Comparison of ENCODE assay signal across 1 cellular context in the genomic region with DNA sequence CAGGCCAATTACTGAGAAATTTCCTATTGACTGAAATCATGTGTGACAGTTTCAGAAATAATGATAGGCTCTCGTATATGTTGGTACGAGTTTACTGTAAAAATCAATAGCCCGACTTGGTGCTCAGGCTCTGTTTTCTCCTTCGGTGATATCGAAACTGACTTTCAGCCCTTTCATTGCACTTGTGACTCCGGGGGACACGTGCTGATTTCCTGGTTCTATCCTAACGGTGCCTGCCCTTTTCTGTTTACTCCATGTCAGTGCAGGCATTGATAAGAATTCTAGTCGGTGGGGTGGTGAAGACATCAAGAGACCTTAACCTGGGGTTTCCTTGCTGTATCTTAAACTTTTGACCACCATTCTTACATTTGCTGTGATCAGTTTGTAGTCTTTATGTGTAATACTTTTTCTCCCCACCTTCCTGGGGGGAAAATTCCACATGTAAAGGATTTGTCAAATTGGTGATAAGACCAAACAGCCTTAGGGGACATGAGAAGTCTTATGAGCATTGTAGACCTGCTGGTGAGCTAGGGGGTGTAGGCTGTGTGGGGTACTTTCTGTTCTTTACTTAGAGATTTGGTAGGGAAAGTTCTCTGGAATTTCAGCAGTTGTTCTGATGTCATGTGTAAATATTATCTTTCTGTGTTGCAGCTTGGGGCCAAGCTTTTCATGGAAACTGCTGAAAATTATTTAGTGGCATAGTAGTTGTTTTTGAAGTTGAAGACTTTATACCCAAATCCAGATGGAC.
TF ChIP-seq lines count a peak whose summit lies in the region.

No MANE protein-coding gene starts in this region.

TF ChIP-seq in HepG2, 621 proteins besides CTCF, POLR2A, EP300 and RAD21:
- peak; percentile 54 for TF ChIP-seq ELF1 (CRISPR knock-in tag; IDR thresholded peaks at IDR 0.05)
- TF ChIP-seq, protein P1, sequence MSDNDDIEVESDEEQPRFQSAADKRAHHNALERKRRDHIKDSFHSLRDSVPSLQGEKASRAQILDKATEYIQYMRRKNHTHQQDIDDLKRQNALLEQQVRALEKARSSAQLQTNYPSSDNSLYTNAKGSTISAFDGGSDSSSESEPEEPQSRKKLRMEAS (IDR thresholded peaks at IDR 0.05): peak; percentile 68
- no peak for TF ChIP-seq ERF (CRISPR knock-in tag; IDR thresholded peaks at IDR 0.05)
- no peak for TF ChIP-seq SKI (IDR thresholded peaks at IDR 0.05; ENCODE audit: partially characterized antibody)
- TF ChIP-seq, protein P2, sequence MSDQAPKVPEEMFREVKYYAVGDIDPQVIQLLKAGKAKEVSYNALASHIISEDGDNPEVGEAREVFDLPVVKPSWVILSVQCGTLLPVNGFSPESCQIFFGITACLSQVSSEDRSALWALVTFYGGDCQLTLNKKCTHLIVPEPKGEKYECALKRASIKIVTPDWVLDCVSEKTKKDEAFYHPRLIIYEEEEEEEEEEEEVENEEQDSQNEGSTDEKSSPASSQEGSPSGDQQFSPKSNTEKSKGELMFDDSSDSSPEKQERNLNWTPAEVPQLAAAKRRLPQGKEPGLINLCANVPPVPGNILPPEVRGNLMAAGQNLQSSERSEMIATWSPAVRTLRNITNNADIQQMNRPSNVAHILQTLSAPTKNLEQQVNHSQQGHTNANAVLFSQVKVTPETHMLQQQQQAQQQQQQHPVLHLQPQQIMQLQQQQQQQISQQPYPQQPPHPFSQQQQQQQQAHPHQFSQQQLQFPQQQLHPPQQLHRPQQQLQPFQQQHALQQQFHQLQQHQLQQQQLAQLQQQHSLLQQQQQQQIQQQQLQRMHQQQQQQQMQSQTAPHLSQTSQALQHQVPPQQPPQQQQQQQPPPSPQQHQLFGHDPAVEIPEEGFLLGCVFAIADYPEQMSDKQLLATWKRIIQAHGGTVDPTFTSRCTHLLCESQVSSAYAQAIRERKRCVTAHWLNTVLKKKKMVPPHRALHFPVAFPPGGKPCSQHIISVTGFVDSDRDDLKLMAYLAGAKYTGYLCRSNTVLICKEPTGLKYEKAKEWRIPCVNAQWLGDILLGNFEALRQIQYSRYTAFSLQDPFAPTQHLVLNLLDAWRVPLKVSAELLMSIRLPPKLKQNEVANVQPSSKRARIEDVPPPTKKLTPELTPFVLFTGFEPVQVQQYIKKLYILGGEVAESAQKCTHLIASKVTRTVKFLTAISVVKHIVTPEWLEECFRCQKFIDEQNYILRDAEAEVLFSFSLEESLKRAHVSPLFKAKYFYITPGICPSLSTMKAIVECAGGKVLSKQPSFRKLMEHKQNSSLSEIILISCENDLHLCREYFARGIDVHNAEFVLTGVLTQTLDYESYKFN (CRISPR knock-in tag; conservative IDR thresholded peaks at IDR 0.05): 0 out of 2 replicates have a peak, but pooled peaks have one; percentile 8
- TF ChIP-seq HNF4A (CRISPR knock-in tag; IDR thresholded peaks at IDR 0.05): 0 out of 2 replicates have a peak, but pooled peaks have one; percentile 10
- TF ChIP-seq, protein P3, sequence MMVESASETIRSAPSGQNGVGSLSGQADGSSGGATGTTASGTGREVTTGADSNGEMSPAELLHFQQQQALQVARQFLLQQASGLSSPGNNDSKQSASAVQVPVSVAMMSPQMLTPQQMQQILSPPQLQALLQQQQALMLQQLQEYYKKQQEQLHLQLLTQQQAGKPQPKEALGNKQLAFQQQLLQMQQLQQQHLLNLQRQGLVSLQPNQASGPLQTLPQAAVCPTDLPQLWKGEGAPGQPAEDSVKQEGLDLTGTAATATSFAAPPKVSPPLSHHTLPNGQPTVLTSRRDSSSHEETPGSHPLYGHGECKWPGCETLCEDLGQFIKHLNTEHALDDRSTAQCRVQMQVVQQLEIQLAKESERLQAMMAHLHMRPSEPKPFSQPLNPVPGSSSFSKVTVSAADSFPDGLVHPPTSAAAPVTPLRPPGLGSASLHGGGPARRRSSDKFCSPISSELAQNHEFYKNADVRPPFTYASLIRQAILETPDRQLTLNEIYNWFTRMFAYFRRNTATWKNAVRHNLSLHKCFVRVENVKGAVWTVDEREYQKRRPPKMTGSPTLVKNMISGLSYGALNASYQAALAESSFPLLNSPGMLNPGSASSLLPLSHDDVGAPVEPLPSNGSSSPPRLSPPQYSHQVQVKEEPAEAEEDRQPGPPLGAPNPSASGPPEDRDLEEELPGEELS (CRISPR knock-in tag; IDR thresholded peaks at IDR 0.05): 0 out of 2 replicates have a peak, but pooled peaks have one; percentile 31
- TF ChIP-seq SIN3B (IDR thresholded peaks at IDR 0.05; ENCODE audit: low read length): no peak
- TF ChIP-seq, protein P4, sequence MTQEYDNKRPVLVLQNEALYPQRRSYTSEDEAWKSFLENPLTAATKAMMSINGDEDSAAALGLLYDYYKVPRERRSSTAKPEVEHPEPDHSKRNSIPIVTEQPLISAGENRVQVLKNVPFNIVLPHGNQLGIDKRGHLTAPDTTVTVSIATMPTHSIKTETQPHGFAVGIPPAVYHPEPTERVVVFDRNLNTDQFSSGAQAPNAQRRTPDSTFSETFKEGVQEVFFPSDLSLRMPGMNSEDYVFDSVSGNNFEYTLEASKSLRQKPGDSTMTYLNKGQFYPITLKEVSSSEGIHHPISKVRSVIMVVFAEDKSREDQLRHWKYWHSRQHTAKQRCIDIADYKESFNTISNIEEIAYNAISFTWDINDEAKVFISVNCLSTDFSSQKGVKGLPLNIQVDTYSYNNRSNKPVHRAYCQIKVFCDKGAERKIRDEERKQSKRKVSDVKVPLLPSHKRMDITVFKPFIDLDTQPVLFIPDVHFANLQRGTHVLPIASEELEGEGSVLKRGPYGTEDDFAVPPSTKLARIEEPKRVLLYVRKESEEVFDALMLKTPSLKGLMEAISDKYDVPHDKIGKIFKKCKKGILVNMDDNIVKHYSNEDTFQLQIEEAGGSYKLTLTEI (CRISPR knock-in tag; conservative IDR thresholded peaks at IDR 0.05): no peak
- TF ChIP-seq POLR2AphosphoS5 (IDR thresholded peaks at IDR 0.05; ENCODE audit: low read depth, low read length): no peak
- TF ChIP-seq, protein P5, sequence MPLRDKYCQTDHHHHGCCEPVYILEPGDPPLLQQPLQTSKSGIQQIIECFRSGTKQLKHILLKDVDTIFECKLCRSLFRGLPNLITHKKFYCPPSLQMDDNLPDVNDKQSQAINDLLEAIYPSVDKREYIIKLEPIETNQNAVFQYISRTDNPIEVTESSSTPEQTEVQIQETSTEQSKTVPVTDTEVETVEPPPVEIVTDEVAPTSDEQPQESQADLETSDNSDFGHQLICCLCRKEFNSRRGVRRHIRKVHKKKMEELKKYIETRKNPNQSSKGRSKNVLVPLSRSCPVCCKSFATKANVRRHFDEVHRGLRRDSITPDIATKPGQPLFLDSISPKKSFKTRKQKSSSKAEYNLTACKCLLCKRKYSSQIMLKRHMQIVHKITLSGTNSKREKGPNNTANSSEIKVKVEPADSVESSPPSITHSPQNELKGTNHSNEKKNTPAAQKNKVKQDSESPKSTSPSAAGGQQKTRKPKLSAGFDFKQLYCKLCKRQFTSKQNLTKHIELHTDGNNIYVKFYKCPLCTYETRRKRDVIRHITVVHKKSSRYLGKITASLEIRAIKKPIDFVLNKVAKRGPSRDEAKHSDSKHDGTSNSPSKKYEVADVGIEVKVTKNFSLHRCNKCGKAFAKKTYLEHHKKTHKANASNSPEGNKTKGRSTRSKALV (CRISPR knock-in tag; IDR thresholded peaks at IDR 0.05): peak; percentile 31; the same call in 1 of the 2 replicates
- TF ChIP-seq YEATS4 (CRISPR knock-in tag; IDR thresholded peaks at IDR 0.05; ENCODE audit: borderline replicate concordance): 0 out of 2 replicates have a peak, but pooled peaks have one; percentile 32
- TF ChIP-seq ELF3 (CRISPR knock-in tag; IDR thresholded peaks at IDR 0.05): peak; percentile 61
- TF ChIP-seq, protein P6, sequence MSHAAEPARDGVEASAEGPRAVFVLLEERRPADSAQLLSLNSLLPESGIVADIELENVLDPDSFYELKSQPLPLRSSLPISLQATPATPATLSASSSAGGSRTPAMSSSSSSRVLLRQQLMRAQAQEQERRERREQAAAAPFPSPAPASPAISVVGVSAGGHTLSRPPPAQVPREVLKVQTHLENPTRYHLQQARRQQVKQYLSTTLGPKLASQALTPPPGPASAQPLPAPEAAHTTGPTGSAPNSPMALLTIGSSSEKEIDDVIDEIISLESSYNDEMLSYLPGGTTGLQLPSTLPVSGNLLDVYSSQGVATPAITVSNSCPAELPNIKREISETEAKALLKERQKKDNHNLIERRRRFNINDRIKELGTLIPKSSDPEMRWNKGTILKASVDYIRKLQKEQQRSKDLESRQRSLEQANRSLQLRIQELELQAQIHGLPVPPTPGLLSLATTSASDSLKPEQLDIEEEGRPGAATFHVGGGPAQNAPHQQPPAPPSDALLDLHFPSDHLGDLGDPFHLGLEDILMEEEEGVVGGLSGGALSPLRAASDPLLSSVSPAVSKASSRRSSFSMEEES (CRISPR knock-in tag; IDR thresholded peaks at IDR 0.05): 0 out of 2 replicates have a peak, but pooled peaks have one; percentile 21
- TF ChIP-seq KMT2B (CRISPR knock-in tag; IDR thresholded peaks at IDR 0.05): peak; percentile 49; the same call in 1 of the 2 replicates
- TF ChIP-seq FOXJ3 (CRISPR knock-in tag; IDR thresholded peaks at IDR 0.05; ENCODE audit: borderline replicate concordance): peak; percentile 35; the same call in 1 of the 2 replicates
- 0 out of 2 replicates have a peak, but pooled peaks have one; percentile 10 for TF ChIP-seq GATAD2A (CRISPR knock-in tag; IDR thresholded peaks at IDR 0.05)
- peak; percentile 60; the same call in 1 of the 2 replicates for TF ChIP-seq ONECUT2 (CRISPR knock-in tag; IDR thresholded peaks at IDR 0.05)
- TF ChIP-seq, protein P7, sequence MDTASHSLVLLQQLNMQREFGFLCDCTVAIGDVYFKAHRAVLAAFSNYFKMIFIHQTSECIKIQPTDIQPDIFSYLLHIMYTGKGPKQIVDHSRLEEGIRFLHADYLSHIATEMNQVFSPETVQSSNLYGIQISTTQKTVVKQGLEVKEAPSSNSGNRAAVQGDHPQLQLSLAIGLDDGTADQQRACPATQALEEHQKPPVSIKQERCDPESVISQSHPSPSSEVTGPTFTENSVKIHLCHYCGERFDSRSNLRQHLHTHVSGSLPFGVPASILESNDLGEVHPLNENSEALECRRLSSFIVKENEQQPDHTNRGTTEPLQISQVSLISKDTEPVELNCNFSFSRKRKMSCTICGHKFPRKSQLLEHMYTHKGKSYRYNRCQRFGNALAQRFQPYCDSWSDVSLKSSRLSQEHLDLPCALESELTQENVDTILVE (CRISPR knock-in tag; IDR thresholded peaks at IDR 0.05): 0 out of 2 replicates have a peak, but pooled peaks have one; percentile 5
- TF ChIP-seq SAP130 (CRISPR knock-in tag; IDR thresholded peaks at IDR 0.05; ENCODE audit: low read depth): peak; percentile 33; the same call in 1 of the 2 replicates
- TF ChIP-seq BHLHE40 (IDR thresholded peaks at IDR 0.05; ENCODE audit: low read length): peak; percentile 40; the same call in 1 of the 2 replicates
- TF ChIP-seq IRF2 (CRISPR knock-in tag; IDR thresholded peaks at IDR 0.05): 0 out of 2 replicates have a peak, but pooled peaks have one; percentile 52
TF ChIP-seq in HepG2: peak in this region for 17.
